7 cellular contexts compared by ENCODE assay signal in the genomic region with DNA sequence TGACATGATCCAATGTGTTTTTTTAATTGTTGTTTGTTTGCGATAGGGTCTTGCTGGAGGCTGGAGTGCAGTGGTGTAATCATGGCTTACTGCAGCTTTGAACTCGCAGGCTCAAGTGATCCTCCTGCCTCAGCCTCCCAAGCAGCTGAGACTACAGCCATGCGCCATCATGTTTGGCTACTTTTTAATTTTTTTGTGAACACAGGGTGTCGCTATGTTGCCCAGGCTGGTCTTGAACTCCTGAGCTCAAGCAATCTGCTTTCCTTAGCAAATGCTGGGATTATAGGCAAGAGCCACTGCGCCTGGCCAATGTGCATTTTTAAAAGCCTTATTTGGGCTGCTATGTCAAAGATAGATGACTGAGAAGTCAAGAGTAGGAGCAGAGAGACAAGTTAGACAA.
"Had no signal": no experiment of that assay in that cellular context is flagged by ENCODE, and none has a peak within 500 bp of the region (broad histone marks: within the 10 kb centered on the region; RNA-seq: fewer than 3 reads in every experiment).

No MANE protein-coding gene starts in this region.

- H3K9ac ChIP-seq: GM23248, KMS-11 had no signal

- ATAC-seq: HepG2 had no signal

- FAIRE-seq: HepG2 had no signal

- H3K27ac ChIP-seq: GM23248, HL-60, KMS-11 had no signal

- H3K9me3 ChIP-seq: HAP-1 had no signal

- H3K4me3 ChIP-seq: GM23248, HAP-1 had no signal

- H3K36me3 ChIP-seq: HAP-1 had no signal

- DNase-seq: GM23248, GOT3, H7 had no signal

- H3K4me2 ChIP-seq: KMS-11 had no signal

- H2AFZ ChIP-seq: GM23248 had no signal

- H3K4me1 ChIP-seq: HAP-1 had no signal
